Comparison of ENCODE assay signal across 1 cellular context in the genomic region with DNA sequence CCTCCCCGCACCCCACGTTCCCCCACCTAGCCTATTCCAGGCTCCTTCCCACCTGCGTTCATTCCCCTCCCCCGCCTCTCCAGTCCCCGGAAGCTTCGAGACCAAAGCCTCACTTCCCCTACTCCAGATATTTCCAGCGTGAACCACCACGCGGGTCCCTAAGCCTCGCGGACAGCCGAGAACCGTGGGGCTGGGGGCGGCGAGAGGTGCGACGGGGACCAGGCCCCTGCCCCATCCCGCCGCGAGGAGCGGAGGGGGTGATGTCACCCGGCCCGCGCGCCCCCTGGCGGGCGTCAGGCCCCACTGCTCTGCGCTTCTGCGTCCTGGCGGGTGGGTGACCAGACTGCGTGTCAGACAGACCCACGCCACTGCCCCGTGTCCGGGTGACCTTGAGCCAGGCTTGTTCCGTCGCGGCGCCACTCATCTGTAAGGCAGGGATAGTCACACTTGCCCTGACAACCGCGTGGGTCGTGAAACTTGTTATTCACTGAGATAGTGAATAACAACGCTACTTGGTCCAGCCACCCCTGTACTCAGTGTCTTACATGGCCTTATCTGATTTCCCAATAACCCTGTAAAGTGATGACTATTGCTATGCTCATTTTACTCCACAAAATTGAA.
TF ChIP-seq lines count a peak whose summit lies in the region.

No MANE protein-coding gene starts in this region.

TF ChIP-seq in K562, 482 proteins besides CTCF, POLR2A, EP300 and RAD21 (continued from another document and continues in another):
- TF ChIP-seq, protein P1, sequence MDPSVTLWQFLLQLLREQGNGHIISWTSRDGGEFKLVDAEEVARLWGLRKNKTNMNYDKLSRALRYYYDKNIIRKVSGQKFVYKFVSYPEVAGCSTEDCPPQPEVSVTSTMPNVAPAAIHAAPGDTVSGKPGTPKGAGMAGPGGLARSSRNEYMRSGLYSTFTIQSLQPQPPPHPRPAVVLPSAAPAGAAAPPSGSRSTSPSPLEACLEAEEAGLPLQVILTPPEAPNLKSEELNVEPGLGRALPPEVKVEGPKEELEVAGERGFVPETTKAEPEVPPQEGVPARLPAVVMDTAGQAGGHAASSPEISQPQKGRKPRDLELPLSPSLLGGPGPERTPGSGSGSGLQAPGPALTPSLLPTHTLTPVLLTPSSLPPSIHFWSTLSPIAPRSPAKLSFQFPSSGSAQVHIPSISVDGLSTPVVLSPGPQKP (CRISPR knock-in tag; IDR thresholded peaks at IDR 0.05), result no peak
- TF ChIP-seq, protein P2, sequence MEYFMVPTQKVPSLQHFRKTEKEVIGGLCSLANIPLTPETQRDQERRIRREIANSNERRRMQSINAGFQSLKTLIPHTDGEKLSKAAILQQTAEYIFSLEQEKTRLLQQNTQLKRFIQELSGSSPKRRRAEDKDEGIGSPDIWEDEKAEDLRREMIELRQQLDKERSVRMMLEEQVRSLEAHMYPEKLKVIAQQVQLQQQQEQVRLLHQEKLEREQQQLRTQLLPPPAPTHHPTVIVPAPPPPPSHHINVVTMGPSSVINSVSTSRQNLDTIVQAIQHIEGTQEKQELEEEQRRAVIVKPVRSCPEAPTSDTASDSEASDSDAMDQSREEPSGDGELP (CRISPR knock-in tag; IDR thresholded peaks at IDR 0.05; ENCODE audit: borderline replicate concordance), result peak; percentile 77
- TF ChIP-seq ZKSCAN3 (CRISPR knock-in tag; IDR thresholded peaks at IDR 0.05) (no peak), TCF7 (IDR thresholded peaks at IDR 0.05; ENCODE audit: borderline replicate concordance) (no peak; the same call in 1 of the 2 replicates), HDAC1 (IDR thresholded peaks at IDR 0.05) (peak; percentile 64 to 76; a peak in 3 of 4 replicates), USF2 (CRISPR knock-in tag; IDR thresholded peaks at IDR 0.05) (no peak), TRIM24 (IDR thresholded peaks at IDR 0.05) (peak; percentile 26 to 58; a peak in 2 of 4 replicates), SP2 (IDR thresholded peaks at IDR 0.05; ENCODE audit: extremely low read depth, low read depth, low read length, poor library complexity, severe bottlenecking) (no peak), MXI1 (IDR thresholded peaks at IDR 0.05; ENCODE audit: low read depth, low read length) (no peak), SOX6 (IDR thresholded peaks at IDR 0.05) (peak; percentile 74), TCF3 (CRISPR knock-in tag; IDR thresholded peaks at IDR 0.05) (peak; percentile 53), NFATC3 (IDR thresholded peaks at IDR 0.05) (no peak), CBFA2T2 (conservative IDR thresholded peaks at IDR 0.05) (no peak), CTBP1 (IDR thresholded peaks at IDR 0.05; ENCODE audit: borderline replicate concordance) (peak; percentile 96), RBM15 (IDR thresholded peaks at IDR 0.05; ENCODE audit: insufficient read depth, low read length) (no peak), MAFG (tag; conservative IDR thresholded peaks at IDR 0.05) (no peak), ZNF778 (CRISPR knock-in tag; IDR thresholded peaks at IDR 0.05) (no peak), FOS (IDR thresholded peaks at IDR 0.05; ENCODE audit: extremely low read depth, insufficient read length) (no peak), ZNF76 (CRISPR knock-in tag; IDR thresholded peaks at IDR 0.05; ENCODE audit: borderline replicate concordance) (no peak), ARID2 (IDR thresholded peaks at IDR 0.05) (peak; percentile 55; the same call in 1 of the 2 replicates), REST (CRISPR knock-in tag; IDR thresholded peaks at IDR 0.05; ENCODE audit: low read depth) (peak; percentile 82; the same call in 1 of the 2 replicates), TAF7 (tag; IDR thresholded peaks at IDR 0.05) (no peak), RBM25 (IDR thresholded peaks at IDR 0.05; ENCODE audit: low read depth, low read length, severe bottlenecking) (no peak), EHMT2 (IDR thresholded peaks at IDR 0.05) (no peak), ARHGAP35 (IDR thresholded peaks at IDR 0.05; ENCODE audit: partially characterized antibody) (no peak)
- TF ChIP-seq, protein P3, sequence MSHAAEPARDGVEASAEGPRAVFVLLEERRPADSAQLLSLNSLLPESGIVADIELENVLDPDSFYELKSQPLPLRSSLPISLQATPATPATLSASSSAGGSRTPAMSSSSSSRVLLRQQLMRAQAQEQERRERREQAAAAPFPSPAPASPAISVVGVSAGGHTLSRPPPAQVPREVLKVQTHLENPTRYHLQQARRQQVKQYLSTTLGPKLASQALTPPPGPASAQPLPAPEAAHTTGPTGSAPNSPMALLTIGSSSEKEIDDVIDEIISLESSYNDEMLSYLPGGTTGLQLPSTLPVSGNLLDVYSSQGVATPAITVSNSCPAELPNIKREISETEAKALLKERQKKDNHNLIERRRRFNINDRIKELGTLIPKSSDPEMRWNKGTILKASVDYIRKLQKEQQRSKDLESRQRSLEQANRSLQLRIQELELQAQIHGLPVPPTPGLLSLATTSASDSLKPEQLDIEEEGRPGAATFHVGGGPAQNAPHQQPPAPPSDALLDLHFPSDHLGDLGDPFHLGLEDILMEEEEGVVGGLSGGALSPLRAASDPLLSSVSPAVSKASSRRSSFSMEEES (CRISPR knock-in tag; IDR thresholded peaks at IDR 0.05), result no peak
- TF ChIP-seq, protein P4, sequence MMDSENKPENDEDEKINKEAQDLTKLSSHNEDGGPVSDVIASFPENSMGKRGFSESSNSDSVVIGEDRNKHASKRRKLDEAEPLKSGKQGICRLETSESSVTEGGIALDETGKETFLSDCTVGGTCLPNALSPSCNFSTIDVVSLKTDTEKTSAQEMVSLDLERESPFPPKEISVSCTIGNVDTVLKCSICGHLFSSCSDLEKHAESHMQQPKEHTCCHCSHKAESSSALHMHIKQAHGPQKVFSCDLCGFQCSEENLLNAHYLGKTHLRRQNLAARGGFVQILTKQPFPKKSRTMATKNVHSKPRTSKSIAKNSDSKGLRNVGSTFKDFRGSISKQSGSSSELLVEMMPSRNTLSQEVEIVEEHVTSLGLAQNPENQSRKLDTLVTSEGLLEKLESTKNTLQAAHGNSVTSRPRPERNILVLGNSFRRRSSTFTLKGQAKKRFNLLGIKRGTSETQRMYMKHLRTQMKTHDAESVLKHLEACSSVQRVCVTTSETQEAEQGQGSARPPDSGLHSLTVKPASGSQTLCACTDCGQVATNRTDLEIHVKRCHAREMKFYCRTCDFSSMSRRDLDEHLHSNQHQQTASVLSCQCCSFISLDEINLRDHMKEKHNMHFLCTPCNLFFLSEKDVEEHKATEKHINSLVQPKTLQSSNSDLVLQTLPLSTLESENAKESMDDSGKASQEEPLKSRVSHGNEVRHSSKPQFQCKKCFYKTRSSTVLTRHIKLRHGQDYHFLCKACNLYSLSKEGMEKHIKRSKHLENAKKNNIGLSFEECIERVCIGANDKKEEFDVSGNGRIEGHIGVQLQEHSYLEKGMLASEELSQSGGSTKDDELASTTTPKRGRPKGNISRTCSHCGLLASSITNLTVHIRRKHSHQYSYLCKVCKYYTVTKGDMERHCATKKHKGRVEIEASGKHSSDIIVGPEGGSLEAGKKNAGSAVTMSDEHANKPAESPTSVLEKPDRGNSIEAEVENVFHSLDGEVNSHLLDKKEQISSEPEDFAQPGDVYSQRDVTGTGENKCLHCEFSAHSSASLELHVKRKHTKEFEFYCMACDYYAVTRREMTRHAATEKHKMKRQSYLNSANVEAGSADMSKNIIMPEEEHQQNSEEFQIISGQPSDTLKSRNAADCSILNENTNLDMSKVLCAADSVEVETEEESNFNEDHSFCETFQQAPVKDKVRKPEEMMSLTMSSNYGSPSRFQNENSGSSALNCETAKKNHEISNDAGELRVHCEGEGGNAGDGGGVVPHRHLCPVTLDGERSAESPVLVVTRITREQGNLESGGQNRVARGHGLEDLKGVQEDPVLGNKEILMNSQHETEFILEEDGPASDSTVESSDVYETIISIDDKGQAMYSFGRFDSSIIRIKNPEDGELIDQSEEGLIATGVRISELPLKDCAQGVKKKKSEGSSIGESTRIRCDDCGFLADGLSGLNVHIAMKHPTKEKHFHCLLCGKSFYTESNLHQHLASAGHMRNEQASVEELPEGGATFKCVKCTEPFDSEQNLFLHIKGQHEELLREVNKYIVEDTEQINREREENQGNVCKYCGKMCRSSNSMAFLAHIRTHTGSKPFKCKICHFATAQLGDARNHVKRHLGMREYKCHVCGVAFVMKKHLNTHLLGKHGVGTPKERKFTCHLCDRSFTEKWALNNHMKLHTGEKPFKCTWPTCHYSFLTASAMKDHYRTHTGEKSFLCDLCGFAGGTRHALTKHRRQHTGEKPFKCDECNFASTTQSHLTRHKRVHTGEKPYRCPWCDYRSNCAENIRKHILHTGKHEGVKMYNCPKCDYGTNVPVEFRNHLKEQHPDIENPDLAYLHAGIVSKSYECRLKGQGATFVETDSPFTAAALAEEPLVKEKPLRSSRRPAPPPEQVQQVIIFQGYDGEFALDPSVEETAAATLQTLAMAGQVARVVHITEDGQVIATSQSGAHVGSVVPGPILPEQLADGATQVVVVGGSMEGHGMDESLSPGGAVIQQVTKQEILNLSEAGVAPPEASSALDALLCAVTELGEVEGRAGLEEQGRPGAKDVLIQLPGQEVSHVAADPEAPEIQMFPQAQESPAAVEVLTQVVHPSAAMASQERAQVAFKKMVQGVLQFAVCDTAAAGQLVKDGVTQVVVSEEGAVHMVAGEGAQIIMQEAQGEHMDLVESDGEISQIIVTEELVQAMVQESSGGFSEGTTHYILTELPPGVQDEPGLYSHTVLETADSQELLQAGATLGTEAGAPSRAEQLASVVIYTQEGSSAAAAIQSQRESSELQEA (IDR thresholded peaks at IDR 0.05; ENCODE audit: low read depth), result no peak
- TF ChIP-seq, protein P5, sequence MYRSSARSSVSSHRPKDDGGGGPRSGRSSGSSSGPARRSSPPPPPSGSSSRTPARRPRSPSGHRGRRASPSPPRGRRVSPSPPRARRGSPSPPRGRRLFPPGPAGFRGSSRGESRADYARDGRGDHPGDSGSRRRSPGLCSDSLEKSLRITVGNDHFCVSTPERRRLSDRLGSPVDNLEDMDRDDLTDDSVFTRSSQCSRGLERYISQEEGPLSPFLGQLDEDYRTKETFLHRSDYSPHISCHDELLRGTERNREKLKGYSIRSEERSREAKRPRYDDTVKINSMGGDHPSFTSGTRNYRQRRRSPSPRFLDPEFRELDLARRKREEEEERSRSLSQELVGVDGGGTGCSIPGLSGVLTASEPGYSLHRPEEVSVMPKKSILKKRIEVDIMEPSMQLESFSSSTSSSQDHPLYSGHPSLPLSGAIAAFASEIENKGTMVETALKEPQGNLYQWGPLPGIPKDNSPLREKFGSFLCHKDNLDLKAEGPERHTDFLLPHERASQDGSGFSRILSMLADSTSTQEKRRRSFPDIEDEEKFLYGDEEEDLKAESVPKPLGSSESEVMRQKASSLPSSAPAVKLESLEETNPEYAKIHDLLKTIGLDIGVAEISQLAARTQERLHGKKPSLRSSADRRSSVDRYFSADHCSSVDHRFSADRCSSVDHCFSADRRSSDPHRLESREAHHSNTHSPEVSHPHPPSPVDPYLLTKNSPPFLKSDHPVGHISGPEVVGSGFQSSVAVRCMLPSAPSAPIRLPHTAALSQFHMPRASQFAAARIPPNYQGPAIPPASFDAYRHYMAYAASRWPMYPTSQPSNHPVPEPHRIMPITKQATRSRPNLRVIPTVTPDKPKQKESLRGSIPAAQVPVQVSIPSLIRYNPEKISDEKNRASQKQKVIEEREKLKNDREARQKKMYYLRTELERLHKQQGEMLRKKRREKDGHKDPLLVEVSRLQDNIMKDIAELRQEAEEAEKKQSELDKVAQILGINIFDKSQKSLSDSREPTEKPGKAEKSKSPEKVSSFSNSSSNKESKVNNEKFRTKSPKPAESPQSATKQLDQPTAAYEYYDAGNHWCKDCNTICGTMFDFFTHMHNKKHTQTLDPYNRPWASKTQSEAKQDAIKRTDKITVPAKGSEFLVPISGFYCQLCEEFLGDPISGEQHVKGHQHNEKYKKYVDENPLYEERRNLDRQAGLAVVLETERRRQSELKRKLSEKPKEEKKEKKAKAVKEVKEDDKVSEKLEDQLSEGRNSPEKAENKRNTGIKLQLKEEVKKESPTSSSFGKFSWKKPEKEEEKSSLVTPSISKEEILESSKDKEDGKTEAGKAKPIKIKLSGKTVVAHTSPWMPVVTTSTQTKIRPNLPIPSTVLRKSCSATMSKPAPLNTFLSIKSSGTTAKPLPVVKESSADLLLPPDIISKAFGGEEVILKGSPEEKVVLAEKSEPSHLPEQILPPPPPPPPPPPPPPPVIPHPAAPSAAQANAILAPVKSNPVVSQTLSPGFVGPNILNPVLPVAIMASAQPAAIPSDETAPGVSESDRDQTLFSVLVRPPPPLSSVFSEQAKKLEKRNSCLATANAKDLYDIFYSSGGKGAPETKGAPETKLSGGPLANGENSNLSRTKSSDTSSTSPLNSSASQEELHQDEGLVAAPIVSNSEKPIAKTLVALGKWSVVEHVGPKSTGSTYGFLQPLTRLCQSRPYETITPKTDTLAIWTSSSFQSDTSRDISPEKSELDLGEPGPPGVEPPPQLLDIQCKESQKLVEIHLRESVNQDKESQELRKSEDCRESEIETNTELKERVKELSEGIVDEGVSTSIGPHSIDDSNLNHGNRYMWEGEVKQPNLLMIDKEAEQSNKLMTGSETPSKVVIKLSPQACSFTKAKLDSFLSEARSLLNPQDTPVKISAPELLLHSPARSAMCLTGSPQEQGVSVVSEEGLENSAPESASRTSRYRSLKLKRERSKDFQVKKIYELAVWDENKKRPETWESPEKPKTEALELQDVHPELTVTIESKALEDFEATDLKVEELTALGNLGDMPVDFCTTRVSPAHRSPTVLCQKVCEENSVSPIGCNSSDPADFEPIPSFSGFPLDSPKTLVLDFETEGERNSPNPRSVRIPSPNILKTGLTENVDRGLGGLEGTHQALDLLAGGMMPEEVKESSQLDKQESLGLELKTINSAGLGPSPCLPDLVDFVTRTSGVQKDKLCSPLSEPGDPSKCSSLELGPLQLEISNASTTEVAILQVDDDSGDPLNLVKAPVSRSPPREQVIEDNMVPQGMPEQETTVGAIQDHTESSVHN (IDR thresholded peaks at IDR 0.05; ENCODE audit: borderline replicate concordance in 1 of 2, low read depth in 1 of 2), result no peak
